ENCODE assay signal across 10 cellular contexts in genomic region chr12:49868449-49868848, GRCh38. TPM values are rescaled to one million over a fixed set of nuclear protein-coding genes. Genes with fewer than 3 reads are reported as not detected.
DNase-seq lines count a peak whose midpoint lies in the region; ATAC-seq, FAIRE-seq and TF ChIP-seq lines count a peak whose summit lies in the region.
"Had no signal": no experiment of that assay in that cellular context is flagged by ENCODE, and none has a peak within 500 bp of the region (broad histone marks: within the 10 kb centered on the region; RNA-seq: fewer than 3 reads in every experiment).

No MANE protein-coding gene starts in this region.

- H2BK12ac ChIP-seq in H1 (ENCODE audit: low read depth, low read length), result no peak overlapping the region

- H2BK5ac ChIP-seq in H1 (ENCODE audit: low read depth, low read length), result no peak overlapping the region

- no peak for ATAC-seq in activated CD8-positive, alpha-beta T cell treated with anti-CD3 and anti-CD28 coated beads for 36 hours

- H3K36me3 ChIP-seq in SK-N-SH (replicated peaks in 1 of 2; ENCODE audit: control insufficient read depth in 1 of 2, insufficient read depth in 2 of 2, low read length in 1 of 2), result no peaks in the 10 kb centered on the region
- H3K36me3 ChIP-seq in H1 (ENCODE audit: control insufficient read depth in 2 of 4, insufficient read depth in 4 of 4, low read length in 3 of 4), result no peaks in the 10 kb centered on the region

- peak overlapping the region; percentile 85 for H3K27ac Mint-ChIP-seq in mesothelial cell of epicardium
- H3K27ac Mint-ChIP-seq in type B pancreatic cell, result peak overlapping the region; percentile 23
- no peak overlapping the region for H3K27ac Mint-ChIP-seq in activated CD8-positive, alpha-beta T cell treated with anti-CD3 and anti-CD28 coated beads for 36 hours

- no peak overlapping the region for H3K18ac ChIP-seq in H1 (ENCODE audit: extremely low read depth, low read length)

- H3K27ac ChIP-seq in SK-N-SH (ENCODE audit: low read depth in 2 of 2, low read length in 1 of 2) (peak overlapping the region; percentile 87 to 97), H1 (ENCODE audit: low read depth, low read length) (no peak overlapping the region)

- peak overlapping the region; percentile 24; the same call in 1 of the 2 replicates for H3K9ac ChIP-seq in SK-N-SH
- H3K9ac ChIP-seq in H1 (replicated peaks in 1 of 4; ENCODE audit: extremely low read depth in 1 of 4, low read depth in 3 of 4, low read length in 3 of 4), result no peak overlapping the region

- H3K23me2 ChIP-seq in H1 (ENCODE audit: low read depth, low read length), result no peaks in the 10 kb centered on the region

- H3K9me2 ChIP-seq in SK-N-SH, result no peaks in the 10 kb centered on the region

- no peak overlapping the region for H4K5ac ChIP-seq in H1 (ENCODE audit: insufficient read length, low read depth, low read length)

- H3K4me1 Mint-ChIP-seq in mesothelial cell of epicardium (peaks cover 46% of the 10 kb centered on the region), type B pancreatic cell (ENCODE audit: unreplicated experiment) (peaks cover 15% of the 10 kb centered on the region)
- H3K4me1 Mint-ChIP-seq in activated CD8-positive, alpha-beta T cell treated with anti-CD3 and anti-CD28 coated beads for 36 hours (ENCODE audit: low read depth), result no peaks in the 10 kb centered on the region

- peak overlapping the region; percentile 46; the same call in 1 of the 2 replicates for H3K4me2 ChIP-seq in SK-N-SH
- no peak overlapping the region for H3K4me2 ChIP-seq in H1 (ENCODE audit: insufficient read depth in 1 of 2, low read depth in 2 of 2, low read length in 2 of 2)

- no peak overlapping the region for H3K14ac ChIP-seq in H1 (ENCODE audit: insufficient read length)

- H4K20me1 ChIP-seq in SK-N-SH (ENCODE audit: insufficient read depth) (no peaks in the 10 kb centered on the region), H1 (replicated peaks in 1 of 2; ENCODE audit: control insufficient read depth in 1 of 2, insufficient read depth in 2 of 2, low read length in 2 of 2) (no peaks in the 10 kb centered on the region)

- no peaks in the 10 kb centered on the region for H3K9me3 Mint-ChIP-seq in mesothelial cell of epicardium
- no peaks in the 10 kb centered on the region for H3K9me3 Mint-ChIP-seq in type B pancreatic cell
- no peaks in the 10 kb centered on the region for H3K9me3 Mint-ChIP-seq in activated CD8-positive, alpha-beta T cell treated with anti-CD3 and anti-CD28 coated beads for 36 hours

- TF ChIP-seq EP300 in SK-N-SH (IDR thresholded peaks at IDR 0.05; ENCODE audit: borderline replicate concordance in 1 of 2, low read depth in 1 of 2, low read length in 1 of 2) (no peak), H1 (IDR thresholded peaks at IDR 0.05; ENCODE audit: borderline replicate concordance in 1 of 2, low read depth in 2 of 2, low read length in 2 of 2) (no peak)

- H2AK5ac ChIP-seq in H1 (ENCODE audit: low read depth, low read length), result no peak overlapping the region

- no peak for TF ChIP-seq CTCF in SK-N-SH (IDR thresholded peaks at IDR 0.05)
- no peak for TF ChIP-seq CTCF in H1 (IDR thresholded peaks at IDR 0.05; ENCODE audit: control extremely low read depth in 1 of 3, insufficient read depth in 1 of 3, low read depth in 1 of 3, low read length in 3 of 3)
- no peak for TF ChIP-seq CTCF in mesothelial cell of epicardium (IDR thresholded peaks at IDR 0.05; ENCODE audit: unreplicated experiment)
- TF ChIP-seq CTCF in type B pancreatic cell (conservative IDR thresholded peaks at IDR 0.05), result no peak
- TF ChIP-seq CTCF in activated CD8-positive, alpha-beta T cell treated with anti-CD3 and anti-CD28 coated beads for 36 hours (IDR thresholded peaks at IDR 0.05), result no peak

- no peak overlapping the region for H4K91ac ChIP-seq in H1 (replicated peaks; ENCODE audit: insufficient read length, low read length)

- no peak overlapping the region for H2BK15ac ChIP-seq in H1 (ENCODE audit: low read length)

- DNase-seq in SK-N-SH (no peak), H1 (ENCODE audit: low read depth in 1 of 2, low spot score in 2 of 2) (peak in 1 of 2 experiments; percentile 28), mesothelial cell of epicardium (ENCODE audit: low spot score in 2 of 2, unreplicated experiment in 2 of 2) (no peak), type B pancreatic cell (ENCODE audit: extremely low spot score, unreplicated experiment) (no peak), Kasumi-1 (lab: John Stamatoyannopoulos, UW) (no peak), SKM-1 treated with dmso at 0.1 percent for 144 hours (lab: John Stamatoyannopoulos, UW; ENCODE audit: unreplicated experiment) (no peak)
- DNase-seq in activated CD8-positive, alpha-beta T cell treated with anti-CD3 and anti-CD28 coated beads for 36 hours, result no peak
- DNase-seq: activated CD4-positive, alpha-beta T cell treated with anti-CD3 and anti-CD28 coated beads, Interleukin-2, amount 50 U/mL, for 4 hours; stimulated activated CD4-positive, alpha-beta T cell treated with anti-CD3 and anti-CD28 coated beads, Interleukin-2, amount 100 ng/mL, for 48 hours had no signal

- POLR2A ChIA-PET in SK-N-SH (lab: Yijun Ruan, JAX), result interaction anchor here (0.8 to 1.6 kb wide), 8 partner anchors 25 to 353 kb away, joined by 3 to 6 read pairs (median 4); partner anchors contain the start of genes BCDIN3D and NCKAP5L
- POLR2A ChIA-PET in H1 (lab: Charles Lee; ENCODE audit: partially characterized antibody), result interaction anchor here (1.1 to 1.2 kb wide), 2 partner anchors 15 to 157 kb away, joined by 3 to 4 read pairs; partner anchors contain the start of gene RACGAP1
- POLR2A ChIA-PET in activated CD8-positive, alpha-beta T cell treated with anti-CD3 and anti-CD28 coated beads for 36 hours (lab: Charles Lee), result no interaction called here

- H3K27me3 ChIP-seq in SK-N-SH (ENCODE audit: insufficient read depth) (no peaks in the 10 kb centered on the region), H1 (replicated peaks in 1 of 4; ENCODE audit: control insufficient read depth in 3 of 4, extremely low read depth in 1 of 4, insufficient read depth in 3 of 4, low read length in 3 of 4) (peaks cover 0 to 2% (median 0%) of the 10 kb centered on the region in 4 experiments; a peak in 1 of 7 replicates)

- CTCF ChIA-PET in SK-N-SH (lab: Yijun Ruan, JAX), result interaction anchor here (0.7 to 14.1 kb wide), 39 partner anchors 9 to 304 kb away, joined by 3 to 312 read pairs (median 6); partner anchors contain the start of genes AQP5, AQP6, ASIC1 and COX14
- CTCF ChIA-PET in H1 (lab: Charles Lee; ENCODE audit: partially characterized antibody), result interaction anchor here (0.6 to 10.0 kb wide), 27 partner anchors 14 to 1968 kb away, joined by 3 to 137 read pairs (median 11); partner anchors contain the start of genes AQP2, AQP5 and TMBIM6
- CTCF ChIA-PET in activated CD8-positive, alpha-beta T cell treated with anti-CD3 and anti-CD28 coated beads for 36 hours (lab: Charles Lee), result interaction anchor here (0.6 to 5.0 kb wide), 16 partner anchors 11 to 174 kb away, joined by 3 to 43 read pairs (median 4); partner anchors contain the start of genes BCDIN3D, NCKAP5L and TMBIM6

- H3K4ac ChIP-seq in H1 (replicated peaks; ENCODE audit: insufficient read length, low read depth, low read length), result no peak overlapping the region

- peaks cover 22% of the 10 kb centered on the region for H3F3A ChIP-seq in SK-N-SH (replicated peaks; ENCODE audit: insufficient read depth)

- no peak overlapping the region for H3K23ac ChIP-seq in H1 (ENCODE audit: insufficient read length)

- TF ChIP-seq RAD21 in SK-N-SH (IDR thresholded peaks at IDR 0.05; ENCODE audit: low read length) (no peak), H1 (IDR thresholded peaks at IDR 0.05 in 1 of 2, conservative IDR thresholded peaks at IDR 0.05 in 1 of 2; ENCODE audit: low read depth in 2 of 2, low read length in 2 of 2) (no peak)

- H3K27me3 Mint-ChIP-seq in mesothelial cell of epicardium (ENCODE audit: low read depth) (peaks cover 25% of the 10 kb centered on the region), type B pancreatic cell (peaks cover 6% of the 10 kb centered on the region)
- H3K27me3 Mint-ChIP-seq in activated CD8-positive, alpha-beta T cell treated with anti-CD3 and anti-CD28 coated beads for 36 hours, result no peaks in the 10 kb centered on the region

- no peak overlapping the region for H2BK20ac ChIP-seq in H1 (ENCODE audit: low read length)

- H3K9me3 ChIP-seq in SK-N-SH (no peaks in the 10 kb centered on the region), H1 (ENCODE audit: insufficient read depth in 2 of 2, low read depth in 1 of 2, low read length in 1 of 2) (no peaks in the 10 kb centered on the region)

- H3K4me1 ChIP-seq in SK-N-SH (ENCODE audit: control insufficient read depth in 1 of 2, insufficient read depth in 2 of 2, low read depth in 1 of 2, low read length in 1 of 2), result peaks cover 44 to 66% of the 10 kb centered on the region in 2 experiments
- peaks cover 0 to 3% (median 1%) of the 10 kb centered on the region in 4 experiments; a peak in 3 of 7 replicates for H3K4me1 ChIP-seq in H1 (replicated peaks in 1 of 4; ENCODE audit: control insufficient read depth in 3 of 4, insufficient read depth in 4 of 4, low read length in 3 of 4)

- H2AFZ ChIP-seq in SK-N-SH (ENCODE audit: low read depth) (no peak overlapping the region), H1 (ENCODE audit: low read length) (no peak overlapping the region)

- no peaks in the 10 kb centered on the region for H3K36me3 Mint-ChIP-seq in mesothelial cell of epicardium
- no peaks in the 10 kb centered on the region for H3K36me3 Mint-ChIP-seq in type B pancreatic cell
- H3K36me3 Mint-ChIP-seq in activated CD8-positive, alpha-beta T cell treated with anti-CD3 and anti-CD28 coated beads for 36 hours (ENCODE audit: low read depth), result no peaks in the 10 kb centered on the region

- H3K79me1 ChIP-seq in H1 (ENCODE audit: low read depth, low read length), result no peaks in the 10 kb centered on the region

- peak overlapping the region; percentile 7 for H4K8ac ChIP-seq in H1 (ENCODE audit: extremely low read depth, insufficient read depth, low read length)

- H3K4me3 ChIP-seq in SK-N-SH (ENCODE audit: low read depth in 2 of 2, low read length in 1 of 2) (no peak overlapping the region), H1 (ENCODE audit: extremely low read depth in 1 of 4, insufficient read depth in 2 of 4, low read depth in 3 of 4, low read length in 4 of 4) (no peak overlapping the region)

- no peak for FAIRE-seq in H1 (lab: Jason Lieb, UNC)
- FAIRE-seq: RCC 7860 had no signal

- no peaks in the 10 kb centered on the region for H3K79me2 ChIP-seq in SK-N-SH (ENCODE audit: insufficient read depth)
- no peaks in the 10 kb centered on the region for H3K79me2 ChIP-seq in H1 (ENCODE audit: control insufficient read depth in 1 of 2, insufficient read depth in 2 of 2, low read length in 2 of 2)

- H3K4me3 Mint-ChIP-seq in mesothelial cell of epicardium, result no peak overlapping the region
- no peak overlapping the region for H3K4me3 Mint-ChIP-seq in type B pancreatic cell
- no peak overlapping the region for H3K4me3 Mint-ChIP-seq in activated CD8-positive, alpha-beta T cell treated with anti-CD3 and anti-CD28 coated beads for 36 hours

- no peak overlapping the region for H3K56ac ChIP-seq in H1 (replicated peaks; ENCODE audit: insufficient read length, low read depth, low read length)

- no peak for TF ChIP-seq POLR2A in H1 (IDR thresholded peaks at IDR 0.05; ENCODE audit: control extremely low read depth in 1 of 2, low read depth in 2 of 2, low read length in 2 of 2)

- intact Hi-C loops in activated CD8-positive, alpha-beta T cell treated with anti-CD3 and anti-CD28 coated beads for 36 hours (cut with micrococcal nuclease), result no loop called here

- WGBS in SK-N-SH (ENCODE audit: low lambda C conversion rate), result 75% methylated on average over 15 of the region's 16 CpGs
- WGBS in H1 (ENCODE audit: extremely low coverage in 1 of 2, insufficient coverage in 1 of 2, insufficient read length in 1 of 2, insufficient replicate concordance in 2 of 2, low coverage in 1 of 2, low lambda C conversion rate in 2 of 2, missing lambda C conversion rate in 1 of 2), 2 experiments, result 86% methylated on average over 16 of the region's 16 CpGs; no CpG with 5 or more reads in 1 of the 2 experiments

- H2BK120ac ChIP-seq in H1 (replicated peaks; ENCODE audit: low read depth, low read length), result no peak overlapping the region

RNA-seq across cellular contexts. Expression of gene BCDIN3D, which starts 25.5 kb away (rescaled TPM):
- 2.3 and 3.8 TPM in 2 replicates for polyA plus RNA-seq in SK-N-SH (2012; rRNA removed)
- polyA plus RNA-seq in SK-N-SH (2012; cell fraction: cytosol; rRNA removed), result 2.9 and 3.3 TPM in 2 replicates
- polyA plus RNA-seq in SK-N-SH (2012; cell fraction: nucleus; rRNA removed), result 1.6 and 2.7 TPM in 2 replicates
- total RNA-seq in H1 (2021; fragmentation: NEBNext Ultra II Directional; extraction: Animal tissue kit (Norgen Biotek cat#: 25700)), result 2.4 and 2.5 TPM in 2 replicates
- 1.6 TPM in 2 replicates for polyA plus RNA-seq in H1 (2011; rRNA removed)
- 2.0 TPM for polyA plus RNA-seq in H1 (2011; cell fraction: cytosol; rRNA removed)
- 1.5 TPM for polyA plus RNA-seq in H1 (2011; cell fraction: nucleus; rRNA removed)
- polyA plus RNA-seq in H1 (2012, experiment 1 of 2), result 1.7 to 3.4 TPM (median 2.0 TPM) in 4 replicates
- 1.7 TPM for polyA plus RNA-seq in H1 (2012, experiment 2 of 2)
- 2.2 TPM for polyA plus RNA-seq in H1 (2013, experiment 1 of 2)
- 2.5 TPM for polyA plus RNA-seq in H1 (2013, experiment 2 of 2)
- 2.4 and 2.7 TPM in 2 replicates for polyA minus RNA-seq in H1 (2011; rRNA and poly(A)+ RNA removed)
- polyA minus RNA-seq in H1 (2011; cell fraction: cytosol; rRNA and poly(A)+ RNA removed), result 0.59 TPM
- 1.3 TPM for polyA minus RNA-seq in H1 (2011; cell fraction: nucleus; rRNA and poly(A)+ RNA removed)
- 5.3 to 5.7 TPM (median 5.6 TPM) in 3 replicates for total RNA-seq in mesothelial cell of epicardium
- 8.1 and 8.5 TPM in 2 replicates for total RNA-seq in type B pancreatic cell (ENCODE audit: low replicate concordance)
- 1 to 10 TPM; 5.0 to 5.3 TPM for total RNA-seq in activated CD8-positive, alpha-beta T cell treated with anti-CD3 and anti-CD28 coated beads for 36 hours

RNA-seq across cellular contexts. Expression of gene FAIM2, which starts 35.3 kb away (rescaled TPM):
- polyA plus RNA-seq in SK-N-SH (2012; rRNA removed), result 6.3 and 11.3 TPM in 2 replicates
- 4.6 and 6.9 TPM in 2 replicates for polyA plus RNA-seq in SK-N-SH (2012; cell fraction: cytosol; rRNA removed)
- polyA plus RNA-seq in SK-N-SH (2012; cell fraction: nucleus; rRNA removed), result 3.7 and 4.8 TPM in 2 replicates
- total RNA-seq in H1 (2021; fragmentation: NEBNext Ultra II Directional; extraction: Animal tissue kit (Norgen Biotek cat#: 25700)), result 0.89 and 1.4 TPM in 2 replicates
- 1.3 and 3.1 TPM in 2 replicates for polyA plus RNA-seq in H1 (2011; rRNA removed)
- 1.2 TPM for polyA plus RNA-seq in H1 (2011; cell fraction: cytosol; rRNA removed)
- polyA plus RNA-seq in H1 (2011; cell fraction: nucleus; rRNA removed), result 3.7 TPM
- polyA plus RNA-seq in H1 (2012, experiment 1 of 2), result 0.22 to 1.3 TPM (median 0.64 TPM) in 4 replicates
- polyA plus RNA-seq in H1 (2012, experiment 2 of 2), result 0.18 TPM
- polyA plus RNA-seq in H1 (2013, experiment 1 of 2), result 0.39 TPM
- polyA plus RNA-seq in H1 (2013, experiment 2 of 2), result 0.33 TPM
- polyA minus RNA-seq in H1 (2011; rRNA and poly(A)+ RNA removed), result 1.2 and 2.2 TPM in 2 replicates
- polyA minus RNA-seq in H1 (2011; cell fraction: cytosol; rRNA and poly(A)+ RNA removed), result 2.2 TPM
- 0.70 TPM for polyA minus RNA-seq in H1 (2011; cell fraction: nucleus; rRNA and poly(A)+ RNA removed)
- 0.13 to 0.47 TPM (median 0.29 TPM) in 3 replicates for total RNA-seq in mesothelial cell of epicardium
- total RNA-seq in type B pancreatic cell (ENCODE audit: low replicate concordance), result 0.14 and 1.7 TPM in 2 replicates
- under 1 TPM; 0.22 to 0.56 TPM for total RNA-seq in activated CD8-positive, alpha-beta T cell treated with anti-CD3 and anti-CD28 coated beads for 36 hours

RNA-seq across cellular contexts. Expression of gene NCKAP5L, which starts 40.2 kb away (rescaled TPM):
- polyA plus RNA-seq in SK-N-SH (2012; rRNA removed), result 8.7 and 8.9 TPM in 2 replicates
- 2.3 and 4.2 TPM in 2 replicates for polyA plus RNA-seq in SK-N-SH (2012; cell fraction: cytosol; rRNA removed)
- 31.2 and 32.9 TPM in 2 replicates for polyA plus RNA-seq in SK-N-SH (2012; cell fraction: nucleus; rRNA removed)
- total RNA-seq in H1 (2021; fragmentation: NEBNext Ultra II Directional; extraction: Animal tissue kit (Norgen Biotek cat#: 25700)), result 27.9 and 30.2 TPM in 2 replicates
- polyA plus RNA-seq in H1 (2011; rRNA removed), result 9.4 and 16.3 TPM in 2 replicates
- polyA plus RNA-seq in H1 (2011; cell fraction: cytosol; rRNA removed), result 7.6 TPM
- 23.8 TPM for polyA plus RNA-seq in H1 (2011; cell fraction: nucleus; rRNA removed)
- polyA plus RNA-seq in H1 (2012, experiment 1 of 2), result 12.5 to 17.8 TPM (median 16.7 TPM) in 4 replicates
- 16.1 TPM for polyA plus RNA-seq in H1 (2012, experiment 2 of 2)
- 13.6 TPM for polyA plus RNA-seq in H1 (2013, experiment 1 of 2)
- 12.7 TPM for polyA plus RNA-seq in H1 (2013, experiment 2 of 2)
- polyA minus RNA-seq in H1 (2011; rRNA and poly(A)+ RNA removed), result 10.2 and 16.9 TPM in 2 replicates
- 16.4 TPM for polyA minus RNA-seq in H1 (2011; cell fraction: cytosol; rRNA and poly(A)+ RNA removed)
- 22.2 TPM for polyA minus RNA-seq in H1 (2011; cell fraction: nucleus; rRNA and poly(A)+ RNA removed)
- total RNA-seq in mesothelial cell of epicardium, result 42.2 to 44.4 TPM (median 44.4 TPM) in 3 replicates
- total RNA-seq in type B pancreatic cell (ENCODE audit: low replicate concordance), result 9.7 and 28.8 TPM in 2 replicates
- 1 to 10 TPM; 5.5 to 5.7 TPM for total RNA-seq in activated CD8-positive, alpha-beta T cell treated with anti-CD3 and anti-CD28 coated beads for 36 hours
